Comparison of ENCODE assay signal across 8 cellular contexts in the genomic region with DNA sequence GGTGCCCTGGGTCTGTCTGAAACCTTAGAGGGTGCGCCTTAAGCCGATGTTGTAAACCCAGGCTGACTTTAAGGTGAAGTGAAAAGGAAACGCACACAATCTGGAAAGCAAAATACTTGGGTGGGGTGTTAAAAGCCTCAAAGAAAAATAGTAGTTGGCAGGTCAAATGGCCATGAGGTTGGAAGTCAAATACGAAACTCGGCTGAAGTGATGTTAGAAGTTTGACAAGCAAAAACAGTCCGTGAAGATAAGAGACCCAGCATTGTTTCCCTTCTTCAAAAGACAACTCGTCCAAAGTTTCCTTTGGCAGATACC. TPM values are rescaled to one million over a fixed set of nuclear protein-coding genes. Genes with fewer than 3 reads are reported as not detected.
DNase-seq lines count a peak whose midpoint lies in the region; ATAC-seq and TF ChIP-seq lines count a peak whose summit lies in the region.

No MANE protein-coding gene starts in this region.

- H3K4me3 Mint-ChIP-seq in activated T-cell treated with anti-CD3 and anti-CD28 coated beads, Interleukin-2, amount 50 U/mL, for 24 hours: peak overlapping the region; percentile 84

- H3K27me3 Mint-ChIP-seq in activated T-cell treated with anti-CD3 and anti-CD28 coated beads, Interleukin-2, amount 50 U/mL, for 24 hours: no peaks in the 10 kb centered on the region

- no peak for DNase-seq in activated T-cell treated with anti-CD3 and anti-CD28 coated beads, Interleukin-2, amount 50 U/mL, for 24 hours
- DNase-seq in activated T-cell treated with anti-CD3 and anti-CD28 coated beads for 4 hours (no peak), astrocyte of the spinal cord (ENCODE audit: low read depth, low spot score) (no peak), lower leg skin (ENCODE audit: low spot score in 2 of 2) (no peak), tibial artery (no peak)
- DNase-seq in stimulated activated CD4-positive, alpha-beta T cell treated with anti-CD3 and anti-CD28 coated beads, Interleukin-4, amount 100 ng/mL, for 4 hours: no peak

- H3K36me3 Mint-ChIP-seq in activated T-cell treated with anti-CD3 and anti-CD28 coated beads, Interleukin-2, amount 50 U/mL, for 24 hours (ENCODE audit: low read depth): peaks cover 35% of the 10 kb centered on the region

- no peak for TF ChIP-seq POLR2A in lower leg skin (IDR thresholded peaks at IDR 0.05)

- H3K4me1 ChIP-seq in tibial artery: peaks cover 0 to 25% (median 13%) of the 10 kb centered on the region in 4 donors

- H3K27ac ChIP-seq in tibial artery: peak overlapping the region; percentile 97

- ATAC-seq in HG03175 (IDR thresholded peaks at IDR 0.05; ENCODE audit: unreplicated experiment): no peak
- no peak for ATAC-seq in GM21717 (IDR thresholded peaks at IDR 0.05; ENCODE audit: unreplicated experiment)

- intact Hi-C loops in lower leg skin (cut with DNase I; ENCODE audit: low total_unique reads): no loop called here
- intact Hi-C loops in tibial artery (cut with DNase I; ENCODE audit: low total_unique reads): loop anchor here (5.0 kb wide), 1 partner anchor 146 kb away; no protein-coding TSS in a partner anchor

- H3K9me3 ChIP-seq in tibial artery: no peaks in the 10 kb centered on the region

- H3K4me3 ChIP-seq in astrocyte of the spinal cord (ENCODE audit: low read depth, low read length): peak overlapping the region; percentile 89
- peak overlapping the region; percentile 44 for H3K4me3 ChIP-seq in lower leg skin (ENCODE audit: low read depth, poor library complexity, severe bottlenecking)
- peak overlapping the region; percentile 74 to 97 for H3K4me3 ChIP-seq in tibial artery

- peaks cover 50% of the 10 kb centered on the region for H3K4me1 Mint-ChIP-seq in activated T-cell treated with anti-CD3 and anti-CD28 coated beads, Interleukin-2, amount 50 U/mL, for 24 hours (ENCODE audit: low read depth)

- in situ Hi-C loops in astrocyte of the spinal cord (cut with HindIII; ENCODE audit: low sequenced_read_pairs): no loop called here

- no peaks in the 10 kb centered on the region for H3K27me3 ChIP-seq in tibial artery

- 31 to 44% methylated on average over 7 of the region's 7 CpGs for WGBS in lower leg skin, 2 donors

- TF ChIP-seq CTCF in astrocyte of the spinal cord (IDR thresholded peaks at IDR 0.05; ENCODE audit: low read depth, low read length): no peak
- no peak for TF ChIP-seq CTCF in lower leg skin (IDR thresholded peaks at IDR 0.05)
- no peak for TF ChIP-seq CTCF in tibial artery (IDR thresholded peaks at IDR 0.05)

- peak overlapping the region; percentile 83 for H3K27ac Mint-ChIP-seq in activated T-cell treated with anti-CD3 and anti-CD28 coated beads, Interleukin-2, amount 50 U/mL, for 24 hours

- H3K36me3 ChIP-seq in tibial artery: no peaks in the 10 kb centered on the region

- no peaks in the 10 kb centered on the region for H3K9me3 Mint-ChIP-seq in activated T-cell treated with anti-CD3 and anti-CD28 coated beads, Interleukin-2, amount 50 U/mL, for 24 hours

RNA-seq across cellular contexts. Expression of a gene that starts 1.4 kb away (rescaled TPM):
- 10 to 100 TPM; 14.0 to 42.6 (median 28.7) TPM for total RNA-seq in lower leg skin
